ENCODE assay signal across 24 cellular contexts in genomic region chr6:149898966-149899365, GRCh38. TPM values are rescaled to one million over a fixed set of nuclear protein-coding genes. Genes with fewer than 3 reads are reported as not detected.
"Had no signal": no experiment of that assay in that cellular context is flagged by ENCODE, and none has a peak within 500 bp of the region (broad histone marks: within the 10 kb centered on the region; RNA-seq: fewer than 3 reads in every experiment).

No MANE protein-coding gene starts in this region.

- H3K9me3 Mint-ChIP-seq: activated CD8-positive, alpha-beta T cell treated with anti-CD3 and anti-CD28 coated beads for 36 hours; activated naive CD8-positive, alpha-beta T cell treated with anti-CD3 and anti-CD28 coated beads for 36 hours; activated T-cell treated with anti-CD3 and anti-CD28 coated beads, Interleukin-2, amount 50 U/mL, for 4 hours; immature natural killer cell; mesothelial cell of epicardium; naive thymus-derived CD8-positive, alpha-beta T cell; stimulated activated memory B cell treated with anti-CD40 and anti-IgM and Interleukin-4, amounts not matched to agents 10 μg/mL and 1 μg/mL and 100 μg/mL, for 72 hours; type B pancreatic cell had no signal

- H3K27me3 ChIP-seq: hepatocyte, ovary had no signal

- H3K79me2 ChIP-seq: hepatocyte had no signal

- H3K4me3 ChIP-seq: hepatocyte, lung, ovary, prostate gland, thoracic aorta had no signal

- H3K9me3 ChIP-seq: ovary, prostate gland, SK-N-SH, thoracic aorta had no signal

- H3K9ac ChIP-seq: SK-N-SH had no signal

- H2AFZ ChIP-seq: hepatocyte had no signal

- H3K4me1 Mint-ChIP-seq: immature natural killer cell had no signal

- H3K27ac ChIP-seq: hepatocyte, ovary, prostate gland, thoracic aorta had no signal

- H3K4me3 Mint-ChIP-seq: activated CD8-positive, alpha-beta T cell treated with anti-CD3 and anti-CD28 coated beads for 36 hours; activated naive CD8-positive, alpha-beta T cell treated with anti-CD3 and anti-CD28 coated beads for 36 hours; activated T-cell treated with anti-CD3 and anti-CD28 coated beads, Interleukin-2, amount 50 U/mL, for 4 hours; immature natural killer cell; mesothelial cell of epicardium; naive thymus-derived CD8-positive, alpha-beta T cell; stimulated activated memory B cell treated with anti-CD40 and anti-IgM and Interleukin-4, amounts not matched to agents 10 μg/mL and 1 μg/mL and 100 μg/mL, for 72 hours; type B pancreatic cell had no signal

- DNase-seq: activated CD4-positive, alpha-beta T cell treated with anti-CD3 and anti-CD28 coated beads for 48 hours; activated CD8-positive, alpha-beta T cell treated with anti-CD3 and anti-CD28 coated beads for 36 hours; activated naive CD4-positive, alpha-beta T cell treated with Interleukin-2 at 50 U/mL for 16 hours; activated naive CD8-positive, alpha-beta T cell treated with anti-CD3 and anti-CD28 coated beads for 36 hours; activated T-cell treated with anti-CD3 and anti-CD28 coated beads, Interleukin-2, amount 50 U/mL, for 4 hours; cerebellar nuclear complex; cortex of kidney; foreskin melanocyte; immature natural killer cell; naive thymus-derived CD8-positive, alpha-beta T cell; SK-N-SH; stimulated activated CD4-positive, alpha-beta T cell treated with anti-CD3 and anti-CD28 coated beads, Interleukin-1b, Interleukin-23, amount 100 ng/mL, for 48 hours had no signal

- H3K4me2 ChIP-seq: hepatocyte, SK-N-SH had no signal

- H3K36me3 ChIP-seq: ovary, prostate gland, thoracic aorta had no signal

- ATAC-seq: activated CD8-positive, alpha-beta T cell treated with anti-CD3 and anti-CD28 coated beads for 36 hours; activated T-cell treated with anti-CD3 and anti-CD28 coated beads, Interleukin-2, amount 50 U/mL, for 4 hours; left lobe of liver; naive thymus-derived CD8-positive, alpha-beta T cell; stimulated activated memory B cell treated with anti-CD40 and anti-IgM and Interleukin-4, amounts not matched to agents 10 μg/mL and 1 μg/mL and 100 μg/mL, for 72 hours had no signal

- H3K36me3 Mint-ChIP-seq: activated naive CD8-positive, alpha-beta T cell treated with anti-CD3 and anti-CD28 coated beads for 36 hours; immature natural killer cell; mesothelial cell of epicardium; naive thymus-derived CD8-positive, alpha-beta T cell; stimulated activated memory B cell treated with anti-CD40 and anti-IgM and Interleukin-4, amounts not matched to agents 10 μg/mL and 1 μg/mL and 100 μg/mL, for 72 hours; type B pancreatic cell had no signal

- FAIRE-seq: bronchial epithelial cell had no signal

- H3K27ac Mint-ChIP-seq: activated CD8-positive, alpha-beta T cell treated with anti-CD3 and anti-CD28 coated beads for 36 hours; activated naive CD8-positive, alpha-beta T cell treated with anti-CD3 and anti-CD28 coated beads for 36 hours; immature natural killer cell; mesothelial cell of epicardium; naive thymus-derived CD8-positive, alpha-beta T cell; stimulated activated memory B cell treated with anti-CD40 and anti-IgM and Interleukin-4, amounts not matched to agents 10 μg/mL and 1 μg/mL and 100 μg/mL, for 72 hours; type B pancreatic cell had no signal

RNA-seq across cellular contexts. Expression of gene RAET1E, which starts 1.1 kb away (rescaled TPM):
- total RNA-seq: activated CD8-positive, alpha-beta T cell treated with anti-CD3 and anti-CD28 coated beads for 36 hours; activated naive CD8-positive, alpha-beta T cell treated with anti-CD3 and anti-CD28 coated beads for 36 hours; activated T-cell treated with anti-CD3 and anti-CD28 coated beads, Interleukin-2, amount 50 U/mL, for 4 hours; hepatocyte; kidney epithelial cell; left lobe of liver; mesothelial cell of epicardium; naive thymus-derived CD8-positive, alpha-beta T cell; T-helper 2 cell treated with Interferon-gamma antibody and Interleukin-4, amounts not matched to agents 100 ng/mL and 5 ng/mL, for 36 hours; thoracic aorta had no signal
- polyA plus RNA-seq: hepatocyte; immature natural killer cell; naive thymus-derived CD8-positive, alpha-beta T cell had no signal

RNA-seq across cellular contexts. Expression of gene RAET1G, which starts 24.0 kb away (rescaled TPM):
- total RNA-seq: activated CD8-positive, alpha-beta T cell treated with anti-CD3 and anti-CD28 coated beads for 36 hours; activated naive CD8-positive, alpha-beta T cell treated with anti-CD3 and anti-CD28 coated beads for 36 hours; activated T-cell treated with anti-CD3 and anti-CD28 coated beads, Interleukin-2, amount 50 U/mL, for 4 hours; kidney epithelial cell; left lobe of liver; mesothelial cell of epicardium; naive thymus-derived CD8-positive, alpha-beta T cell; T-helper 2 cell treated with Interferon-gamma antibody and Interleukin-4, amounts not matched to agents 100 ng/mL and 5 ng/mL, for 36 hours; thoracic aorta had no signal
- polyA plus RNA-seq: immature natural killer cell; naive thymus-derived CD8-positive, alpha-beta T cell had no signal

RNA-seq across cellular contexts. Expression of gene ULBP2, which starts 42.8 kb away (rescaled TPM):
- total RNA-seq: naive thymus-derived CD8-positive, alpha-beta T cell had no signal
